10 cellular contexts compared by ENCODE assay signal in genomic region chr5:174503461-174504265, GRCh38.
DNase-seq lines count a peak whose midpoint lies in the region; ATAC-seq, FAIRE-seq and TF ChIP-seq lines count a peak whose summit lies in the region.
"Had no signal": no experiment of that assay in that cellular context is flagged by ENCODE, and none has a peak within 500 bp of the region (broad histone marks: within the 10 kb centered on the region; RNA-seq: fewer than 3 reads in every experiment).

No MANE protein-coding gene starts in this region.

- H3K36me3 Mint-ChIP-seq in activated T-cell treated with anti-CD3 and anti-CD28 coated beads, Interleukin-2, amount 50 U/mL, for 24 hours (ENCODE audit: low read depth) = no peaks in the 10 kb centered on the region
- no peaks in the 10 kb centered on the region for H3K36me3 Mint-ChIP-seq in activated naive CD4-positive, alpha-beta T cell treated with anti-CD3 and anti-CD28 coated beads for 36 hours (ENCODE audit: low read depth)
- H3K36me3 Mint-ChIP-seq: memory B cell had no signal

- DNase-seq in COR-L47 (lab: John Stamatoyannopoulos, UW) (peak; percentile 97), NCI-H2227 treated with DMSO at 0.1 percent for 48 hours (lab: John Stamatoyannopoulos, UW) (peak; percentile 41), bronchial epithelial cell (ENCODE audit: low read depth) (peak; percentile 92), osteoblast (ENCODE audit: insufficient read length, low spot score, missing footprints) (no peak)
- DNase-seq in central memory CD4-positive, alpha-beta T cell = no peak
- DNase-seq in activated T-cell treated with anti-CD3 and anti-CD28 coated beads, Interleukin-2, amount 50 U/mL, for 24 hours = no peak
- no peak for DNase-seq in activated naive CD4-positive, alpha-beta T cell treated with anti-CD3 and anti-CD28 coated beads for 36 hours
- DNase-seq: GF-D8 had no signal

- intact Hi-C loops in activated naive CD4-positive, alpha-beta T cell treated with anti-CD3 and anti-CD28 coated beads for 36 hours (cut with micrococcal nuclease) = no loop called here

- ATAC-seq in GM21786 (IDR thresholded peaks at IDR 0.05; ENCODE audit: unreplicated experiment) = no peak

- H3K27me3 ChIP-seq in bronchial epithelial cell (ENCODE audit: control insufficient read depth, insufficient read depth, low read length) (no peaks in the 10 kb centered on the region), osteoblast (ENCODE audit: insufficient read depth, low read length) (no peaks in the 10 kb centered on the region)

- H3K9me3 ChIP-seq in osteoblast (ENCODE audit: low read depth, low read length) = no peaks in the 10 kb centered on the region

- peaks cover 18% of the 10 kb centered on the region for H3K4me1 ChIP-seq in osteoblast (ENCODE audit: insufficient read depth, low read length)

- peaks cover 3% of the 10 kb centered on the region for H3K27me3 Mint-ChIP-seq in activated T-cell treated with anti-CD3 and anti-CD28 coated beads, Interleukin-2, amount 50 U/mL, for 24 hours
- H3K27me3 Mint-ChIP-seq in activated naive CD4-positive, alpha-beta T cell treated with anti-CD3 and anti-CD28 coated beads for 36 hours (ENCODE audit: low read depth) = peaks cover 10% of the 10 kb centered on the region

- H4K20me1 ChIP-seq in osteoblast (ENCODE audit: insufficient read depth, low read length) = no peaks in the 10 kb centered on the region

- CTCF ChIA-PET in activated naive CD4-positive, alpha-beta T cell treated with anti-CD3 and anti-CD28 coated beads for 36 hours (lab: Charles Lee) = no interaction called here

- H3K4me3 Mint-ChIP-seq in activated T-cell treated with anti-CD3 and anti-CD28 coated beads, Interleukin-2, amount 50 U/mL, for 24 hours = no peak overlapping the region
- H3K4me3 Mint-ChIP-seq in activated naive CD4-positive, alpha-beta T cell treated with anti-CD3 and anti-CD28 coated beads for 36 hours = no peak overlapping the region
- H3K4me3 Mint-ChIP-seq: memory B cell had no signal

- H3K79me2 ChIP-seq in osteoblast (ENCODE audit: insufficient read depth, low read length) = no peaks in the 10 kb centered on the region

- H3K27ac Mint-ChIP-seq in activated T-cell treated with anti-CD3 and anti-CD28 coated beads, Interleukin-2, amount 50 U/mL, for 24 hours = no peak overlapping the region
- H3K27ac Mint-ChIP-seq in activated naive CD4-positive, alpha-beta T cell treated with anti-CD3 and anti-CD28 coated beads for 36 hours = no peak overlapping the region
- H3K27ac Mint-ChIP-seq: memory B cell had no signal

- H3K36me3 ChIP-seq in bronchial epithelial cell (ENCODE audit: control insufficient read depth, insufficient read depth, low read length) (no peaks in the 10 kb centered on the region), osteoblast (ENCODE audit: insufficient read depth, low read length) (no peaks in the 10 kb centered on the region)

- H3K4me2 ChIP-seq in osteoblast (ENCODE audit: insufficient read depth, low read length) = peak overlapping the region; percentile 60

- peak overlapping the region; percentile 34 for H3K27ac ChIP-seq in osteoblast (ENCODE audit: low read depth, low read length)

- no peak for TF ChIP-seq CTCF in bronchial epithelial cell (IDR thresholded peaks at IDR 0.05; ENCODE audit: insufficient read depth, low read length, severe bottlenecking)
- TF ChIP-seq CTCF in osteoblast (IDR thresholded peaks at IDR 0.05; ENCODE audit: extremely low read depth, low read depth, low read length) = no peak

- H3K4me3 ChIP-seq in bronchial epithelial cell (ENCODE audit: low read depth, low read length) (no peak overlapping the region), osteoblast (ENCODE audit: insufficient read depth, low read length) (peak overlapping the region; percentile 34)

- no peak for FAIRE-seq in bronchial epithelial cell (lab: Jason Lieb, UNC)

- peaks cover 6% of the 10 kb centered on the region for H3K9me3 Mint-ChIP-seq in activated T-cell treated with anti-CD3 and anti-CD28 coated beads, Interleukin-2, amount 50 U/mL, for 24 hours
- H3K9me3 Mint-ChIP-seq in activated naive CD4-positive, alpha-beta T cell treated with anti-CD3 and anti-CD28 coated beads for 36 hours = no peaks in the 10 kb centered on the region

- no peak overlapping the region for H2AFZ ChIP-seq in osteoblast (ENCODE audit: low read length)

- no peaks in the 10 kb centered on the region for H3K4me1 Mint-ChIP-seq in activated T-cell treated with anti-CD3 and anti-CD28 coated beads, Interleukin-2, amount 50 U/mL, for 24 hours (ENCODE audit: low read depth)
- H3K4me1 Mint-ChIP-seq in activated naive CD4-positive, alpha-beta T cell treated with anti-CD3 and anti-CD28 coated beads for 36 hours (ENCODE audit: low read depth) = no peaks in the 10 kb centered on the region
- H3K4me1 Mint-ChIP-seq: memory B cell had no signal

Comparison
In these comparisons a context has a peak if more than half of its experiments do, and no peak if none do; other contexts are left out.
1. DNase-seq: peak in COR-L47 (single experiment), NCI-H2227 treated with DMSO at 0.1 percent for 48 hours (single experiment) and bronchial epithelial cell (single experiment); none in osteoblast (single experiment), central memory CD4-positive, alpha-beta T cell (single experiment), activated T-cell treated with anti-CD3 and anti-CD28 coated beads, Interleukin-2, amount 50 U/mL, for 24 hours (single experiment) and activated naive CD4-positive, alpha-beta T cell treated with anti-CD3 and anti-CD28 coated beads for 36 hours (single experiment).